Comparison of ENCODE assay signal across 28 cellular contexts in the genomic region with DNA sequence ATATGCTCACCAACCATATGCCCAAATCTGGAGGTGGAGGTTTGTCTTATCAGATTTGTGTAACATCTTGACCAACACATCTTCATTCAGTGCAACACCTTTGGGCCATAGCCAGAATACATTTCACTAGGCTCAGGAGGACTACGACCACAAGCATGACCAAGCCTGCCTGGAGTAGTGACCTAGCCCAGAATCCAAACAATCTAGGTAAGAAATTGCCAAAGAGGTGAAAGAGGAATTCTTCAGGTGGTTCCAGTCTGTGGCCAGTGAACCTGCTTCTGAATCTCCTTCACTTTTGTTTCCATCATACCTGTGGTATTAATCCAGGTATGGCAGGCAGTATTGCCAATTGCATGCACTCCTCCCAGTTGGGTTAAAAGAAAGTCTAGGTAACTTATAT.
"Had no signal": no experiment of that assay in that cellular context is flagged by ENCODE, and none has a peak within 500 bp of the region (broad histone marks: within the 10 kb centered on the region; RNA-seq: fewer than 3 reads in every experiment).

No MANE protein-coding gene starts in this region.

- H3K27ac Mint-ChIP-seq: activated CD4-positive, alpha-beta memory T cell treated with anti-CD3 and anti-CD28 coated beads, Interleukin-2, amount 10 ng/mL, durations not matched to agents 7 days and 5 days; activated CD8-positive, alpha-beta memory T cell treated with anti-CD3 and anti-CD28 coated beads, Interleukin-2, amount 10 ng/mL, durations not matched to agents 7 days and 5 days; activated naive CD4-positive, alpha-beta T cell treated with anti-CD3 and anti-CD28 coated beads, Interleukin-2, amount 10 ng/mL, durations not matched to agents 7 days and 5 days; activated naive CD8-positive, alpha-beta T cell; activated naive CD8-positive, alpha-beta T cell treated with anti-CD3 and anti-CD28 coated beads, Interleukin-2, amount 50 U/mL, for 24 hours had no signal

- H3K4me3 ChIP-seq: Peyer's patch had no signal

- H3K4me1 ChIP-seq: Peyer's patch had no signal

- ATAC-seq: activated CD8-positive, alpha-beta memory T cell treated with anti-CD3 and anti-CD28 coated beads, Interleukin-2, amount 10 ng/mL, durations not matched to agents 7 days and 5 days; activated naive CD8-positive, alpha-beta T cell treated with anti-CD3 and anti-CD28 coated beads, Interleukin-2, amount 50 U/mL, for 24 hours had no signal

- H3K9me3 ChIP-seq: Peyer's patch had no signal

- H3K4me1 Mint-ChIP-seq: activated CD4-positive, alpha-beta memory T cell treated with anti-CD3 and anti-CD28 coated beads, Interleukin-2, amount 10 ng/mL, durations not matched to agents 7 days and 5 days; activated CD8-positive, alpha-beta memory T cell treated with anti-CD3 and anti-CD28 coated beads, Interleukin-2, amount 10 ng/mL, durations not matched to agents 7 days and 5 days; activated naive CD4-positive, alpha-beta T cell treated with anti-CD3 and anti-CD28 coated beads, Interleukin-2, amount 10 ng/mL, durations not matched to agents 7 days and 5 days; activated naive CD8-positive, alpha-beta T cell treated with anti-CD3 and anti-CD28 coated beads, Interleukin-2, amount 50 U/mL, for 24 hours had no signal

- H3K9me3 Mint-ChIP-seq: activated CD4-positive, alpha-beta memory T cell treated with anti-CD3 and anti-CD28 coated beads, Interleukin-2, amount 10 ng/mL, durations not matched to agents 7 days and 5 days; activated naive CD4-positive, alpha-beta T cell treated with anti-CD3 and anti-CD28 coated beads, Interleukin-2, amount 10 ng/mL, durations not matched to agents 7 days and 5 days; activated naive CD8-positive, alpha-beta T cell treated with anti-CD3 and anti-CD28 coated beads, Interleukin-2, amount 50 U/mL, for 24 hours had no signal

- H3K9ac ChIP-seq: KMS-11 had no signal

- DNase-seq: activated CD4-positive, alpha-beta memory T cell treated with anti-CD3 and anti-CD28 coated beads, Interleukin-2, amount 10 ng/mL, durations not matched to agents 7 days and 5 days; activated CD4-positive, alpha-beta T cell treated with anti-CD3 and anti-CD28 coated beads for 1 hour; activated CD4-positive, alpha-beta T cell treated with anti-CD3 and anti-CD28 coated beads for 48 hours; activated CD4-positive, CD25-positive, alpha-beta regulatory T cell; activated CD8-positive, alpha-beta memory T cell treated with anti-CD3 and anti-CD28 coated beads for 24 hours; activated CD8-positive, alpha-beta memory T cell treated with anti-CD3 and anti-CD28 coated beads, Interleukin-2, amount 10 ng/mL, durations not matched to agents 7 days and 5 days; activated CD8-positive, alpha-beta memory T cell treated with anti-CD3 and anti-CD28 coated beads, Interleukin-2, amount 50 U/mL, for 48 hours; activated effector memory CD4-positive, alpha-beta T cell treated with Interleukin-2 at 50 U/mL for 16 hours; activated naive CD4-positive, alpha-beta T cell treated with anti-CD3 and anti-CD28 coated beads, Interleukin-2, amount 10 ng/mL, durations not matched to agents 7 days and 5 days; activated naive CD8-positive, alpha-beta T cell treated with anti-CD3 and anti-CD28 coated beads, Interleukin-2, amount 50 U/mL, for 24 hours; activated T-cell treated with anti-CD3 and anti-CD28 coated beads, Interleukin-2, amount 50 U/mL, for 48 hours; aorta; brain microvascular endothelial cell; NCI-H1105; NCI-H1417 treated with DMSO at 0.1 percent for 48 hours; NCI-H187 treated with DMSO at 0.1 percent for 48 hours; NCI-H2081; NCI-H446 treated with DMSO at 0.1 percent for 48 hours; NCI-H69; Peyer's patch; Right ventricle myocardium superior; SW 1271; T-helper 1 cell; T-helper 2 cell; T1000; WERI-Rb-1 had no signal

- H3K27ac ChIP-seq: brain microvascular endothelial cell, KMS-11, Peyer's patch, WERI-Rb-1 had no signal

- H3K36me3 Mint-ChIP-seq: activated CD8-positive, alpha-beta memory T cell treated with anti-CD3 and anti-CD28 coated beads, Interleukin-2, amount 10 ng/mL, durations not matched to agents 7 days and 5 days; activated naive CD4-positive, alpha-beta T cell treated with anti-CD3 and anti-CD28 coated beads, Interleukin-2, amount 10 ng/mL, durations not matched to agents 7 days and 5 days; activated naive CD8-positive, alpha-beta T cell had no signal

- H3K27me3 ChIP-seq: brain microvascular endothelial cell, Peyer's patch had no signal

- H3K4me2 ChIP-seq: KMS-11 had no signal

- H3K36me3 ChIP-seq: brain microvascular endothelial cell, Peyer's patch, WERI-Rb-1 had no signal

- H3K4me3 Mint-ChIP-seq: activated CD4-positive, alpha-beta memory T cell treated with anti-CD3 and anti-CD28 coated beads, Interleukin-2, amount 10 ng/mL, durations not matched to agents 7 days and 5 days; activated CD8-positive, alpha-beta memory T cell treated with anti-CD3 and anti-CD28 coated beads, Interleukin-2, amount 10 ng/mL, durations not matched to agents 7 days and 5 days; activated naive CD4-positive, alpha-beta T cell treated with anti-CD3 and anti-CD28 coated beads, Interleukin-2, amount 10 ng/mL, durations not matched to agents 7 days and 5 days; activated naive CD8-positive, alpha-beta T cell; activated naive CD8-positive, alpha-beta T cell treated with anti-CD3 and anti-CD28 coated beads, Interleukin-2, amount 50 U/mL, for 24 hours had no signal
